Comparison of ENCODE assay signal across 14 cellular contexts in genomic region chr12:125890366-125890905, GRCh38.
"Had no signal": no experiment of that assay in that cellular context is flagged by ENCODE, and none has a peak within 500 bp of the region (broad histone marks: within the 10 kb centered on the region; RNA-seq: fewer than 3 reads in every experiment).

No MANE protein-coding gene starts in this region.

- H3K27me3 ChIP-seq: thyroid gland, uterus had no signal

- H3K4me1 ChIP-seq: thyroid gland, uterus had no signal

- H3K27ac ChIP-seq: SK-N-MC, thyroid gland, uterus, VCaP had no signal

- DNase-seq: activated CD4-positive, alpha-beta memory T cell treated with anti-CD3 and anti-CD28 coated beads, Interleukin-2, amount 10 ng/mL, durations not matched to agents 7 days and 5 days; activated CD4-positive, alpha-beta T cell treated with anti-CD3 and anti-CD28 coated beads for 36 hours; activated naive CD4-positive, alpha-beta T cell treated with anti-CD3 and anti-CD28 coated beads for 36 hours; foreskin melanocyte; kidney glomerular epithelial cell; stimulated activated CD4-positive, alpha-beta T cell treated with anti-CD3 and anti-CD28 coated beads, Interleukin-15, amount 100 ng/mL, for 24 hours; stimulated activated CD4-positive, alpha-beta T cell treated with anti-CD3 and anti-CD28 coated beads, Interleukin-4, amount 100 ng/mL, for 24 hours; stimulated activated naive CD8-positive, alpha-beta T cell treated with anti-CD3 and anti-CD28 coated beads, Interleukin-15, amount 100 ng/mL, for 72 hours; T-cell; thyroid gland; uterus had no signal

- ATAC-seq: activated CD4-positive, alpha-beta T cell treated with anti-CD3 and anti-CD28 coated beads for 36 hours; natural killer cell treated with Interleukin-12 subunit alpha and Interleukin-12 subunit beta and Interleukin-15 and Interleukin-18, amount 100 ng/mL, for 72 hours; stimulated activated naive CD8-positive, alpha-beta T cell treated with anti-CD3 and anti-CD28 coated beads, Interleukin-15, amount 100 ng/mL, for 72 hours; T-cell had no signal

- H3K4me3 ChIP-seq: SK-N-MC, thyroid gland, uterus had no signal

- H3K36me3 ChIP-seq: thyroid gland, uterus had no signal

- H3K9me3 ChIP-seq: thyroid gland, uterus had no signal
